Comparison of ENCODE assay signal across 8 cellular contexts in the genomic region with DNA sequence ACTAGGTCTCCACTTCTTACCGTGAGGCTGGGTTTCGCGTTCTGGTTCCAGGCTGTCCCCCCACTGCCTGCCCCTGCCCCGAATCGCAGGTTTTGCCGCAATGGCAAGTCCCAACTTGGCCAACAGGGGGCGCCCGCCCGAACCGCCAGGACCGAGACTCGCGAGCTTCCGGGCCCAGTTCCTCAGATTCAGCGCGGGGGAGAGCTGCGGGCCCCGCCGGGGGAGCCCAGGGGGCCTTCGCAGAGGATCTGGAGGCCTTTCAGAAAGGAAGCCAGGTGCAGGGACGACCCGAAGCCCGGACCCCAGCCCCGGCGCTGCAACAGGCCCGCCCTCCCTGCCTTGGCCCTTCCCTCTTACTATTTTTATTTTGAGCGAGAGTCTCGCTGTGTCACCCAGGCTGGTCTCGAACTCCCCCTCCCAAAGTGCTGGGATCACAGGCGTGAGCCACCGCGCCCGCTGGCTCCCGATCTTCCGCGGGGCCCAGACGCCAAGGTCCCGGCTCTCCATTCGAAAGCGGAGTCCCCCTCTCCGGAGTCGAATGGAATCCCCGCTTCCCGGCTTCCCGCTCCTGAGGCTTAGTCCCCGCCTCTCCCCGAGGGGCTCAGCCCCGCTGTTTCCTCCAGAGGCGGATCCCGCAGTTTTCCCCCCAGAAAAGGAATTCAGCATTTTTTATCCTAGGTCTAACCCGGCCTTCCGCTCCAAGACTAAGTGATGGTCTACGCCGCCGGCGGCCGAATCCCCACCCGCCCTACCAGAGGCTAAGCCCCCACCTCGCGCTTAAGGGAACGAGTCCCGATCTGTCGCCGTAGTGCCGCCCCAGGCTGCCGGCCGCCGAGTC. TPM values are rescaled to one million over a fixed set of nuclear protein-coding genes. Genes with fewer than 3 reads are reported as not detected.
DNase-seq lines count a peak whose midpoint lies in the region; ATAC-seq and TF ChIP-seq lines count a peak whose summit lies in the region.

No MANE protein-coding gene starts in this region.

- peak; percentile 84 to 96 (median 90) for DNase-seq in CD4-positive, alpha-beta T cell
- DNase-seq in Jurkat, Clone E6-1 (ENCODE audit: low read depth, low spot score): peak; percentile 53
- DNase-seq in Panc1 (ENCODE audit: low read depth, low spot score) (no peak), fibroblast of peridontal ligament (ENCODE audit: extremely low read depth) (peak; percentile 72), natural killer cell (peak; percentile 90)
- peak; percentile 70 to 94 (median 88) for DNase-seq in stimulated activated naive CD4-positive, alpha-beta T cell (lab: John Stamatoyannopoulos, UW)

- H3K27ac ChIP-seq in CD4-positive, alpha-beta T cell (ENCODE audit: low read depth, low read length): peak overlapping the region; percentile 23
- peak overlapping the region; percentile 80 for H3K27ac ChIP-seq in Panc1 (ENCODE audit: low read length)

- H3K4me1 ChIP-seq in Panc1 (ENCODE audit: control insufficient read depth, insufficient read depth, low read length): no peaks in the 10 kb centered on the region

- BruUV-seq in Panc1 (replicated peaks; lab: Mats Ljungman, UMichigan): TSS peak; percentile 69

- CTCF ChIA-PET in CD4-positive, alpha-beta T cell (lab: Charles Lee): interaction anchor here (0.7 to 2.3 kb wide), 16 partner anchors 10 to 348 kb away, joined by 3 to 23 read pairs (median 3); partner anchors contain the start of genes IDH3B, NOP56, PTPRA and SNRPB
- CTCF ChIA-PET in Panc1 (lab: Charles Lee): interaction anchor here (0.5 to 0.8 kb wide), 3 partner anchors 10 to 317 kb away, joined by 4 to 5 read pairs (median 4); no protein-coding TSS in a partner anchor

- H3K36me3 ChIP-seq in Panc1 (ENCODE audit: control insufficient read depth, insufficient read depth, low read length): no peaks in the 10 kb centered on the region

- no peaks in the 10 kb centered on the region for H3K9me3 ChIP-seq in CD4-positive, alpha-beta T cell (ENCODE audit: control insufficient read depth, low read length)
- H3K9me3 ChIP-seq in Panc1 (ENCODE audit: control insufficient read depth, insufficient read depth, low read depth, low read length): no peaks in the 10 kb centered on the region

- peak overlapping the region; percentile 91 for H3K4me3 Mint-ChIP-seq in CD4-positive, alpha-beta T cell
- H3K4me3 Mint-ChIP-seq in activated T-helper 17 cell treated with anti-CD3 and anti-CD28 coated beads, Interleukin-2, amount 50 U/mL, for 72 hours: peak overlapping the region; percentile 81
- H3K4me3 Mint-ChIP-seq in natural killer cell: peak overlapping the region; percentile 92

- in situ Hi-C loops in Panc1 (cut with HindIII; ENCODE audit: low pct_unique_long_range_greater_than_20kb, low sequenced_read_pairs): no loop called here

- peaks cover 15% of the 10 kb centered on the region for H3K4me1 Mint-ChIP-seq in CD4-positive, alpha-beta T cell (ENCODE audit: low read depth)
- no peaks in the 10 kb centered on the region for H3K4me1 Mint-ChIP-seq in activated T-helper 17 cell treated with anti-CD3 and anti-CD28 coated beads, Interleukin-2, amount 50 U/mL, for 72 hours
- peaks cover 9 to 29% of the 10 kb centered on the region in 2 donors for H3K4me1 Mint-ChIP-seq in natural killer cell

- TF ChIP-seq CTCF in CD4-positive, alpha-beta T cell (IDR thresholded peaks at IDR 0.05): peak; percentile 98
- peak; percentile 99 for TF ChIP-seq CTCF in Panc1 (IDR thresholded peaks at IDR 0.05)
- TF ChIP-seq CTCF in natural killer cell (IDR thresholded peaks at IDR 0.05): peak; percentile 97

- H3K36me3 Mint-ChIP-seq in CD4-positive, alpha-beta T cell (ENCODE audit: low read depth): no peaks in the 10 kb centered on the region
- H3K36me3 Mint-ChIP-seq in activated T-helper 17 cell treated with anti-CD3 and anti-CD28 coated beads, Interleukin-2, amount 50 U/mL, for 72 hours (ENCODE audit: low read depth): no peaks in the 10 kb centered on the region
- H3K36me3 Mint-ChIP-seq in natural killer cell: no peaks in the 10 kb centered on the region

- H3K4me3 ChIP-seq in Jurkat, Clone E6-1 (ENCODE audit: low read length): peak overlapping the region; percentile 61
- H3K4me3 ChIP-seq in Panc1 (ENCODE audit: low read depth in 2 of 2, low read length in 2 of 2): peak overlapping the region; percentile 83 to 92

- H3K27me3 Mint-ChIP-seq in CD4-positive, alpha-beta T cell: no peaks in the 10 kb centered on the region
- no peaks in the 10 kb centered on the region for H3K27me3 Mint-ChIP-seq in activated T-helper 17 cell treated with anti-CD3 and anti-CD28 coated beads, Interleukin-2, amount 50 U/mL, for 72 hours
- H3K27me3 Mint-ChIP-seq in natural killer cell (ENCODE audit: low read depth in 2 of 2): no peaks in the 10 kb centered on the region

- peak; percentile 82 for ATAC-seq in CD4-positive, alpha-beta T cell (ENCODE audit: poor library complexity)
- ATAC-seq in GM19397 (IDR thresholded peaks at IDR 0.05; ENCODE audit: unreplicated experiment): peak; percentile 71
- ATAC-seq in Panc1: peak; percentile 90
- ATAC-seq in activated T-helper 17 cell treated with anti-CD3 and anti-CD28 coated beads, Interleukin-2, amount 50 U/mL, for 72 hours (replicated peaks): peak; percentile 71
- ATAC-seq in natural killer cell: peak; percentile 86 to 92 (median 91)

- POLR2A ChIA-PET in CD4-positive, alpha-beta T cell (lab: Charles Lee): interaction anchor here (0.9 to 2.0 kb wide), 8 partner anchors 9 to 316 kb away, joined by 3 to 20 read pairs (median 6); partner anchors contain the start of genes IDH3B, NOP56, PCED1A and SNRPB
- POLR2A ChIA-PET in Panc1 (lab: Charles Lee): interaction anchor here (0.6 to 0.7 kb wide), 2 partner anchors 140 to 309 kb away, joined by 11 read pairs; no protein-coding TSS in a partner anchor

- H3K27ac Mint-ChIP-seq in CD4-positive, alpha-beta T cell: peak overlapping the region; percentile 37
- peak overlapping the region; percentile 84 for H3K27ac Mint-ChIP-seq in activated T-helper 17 cell treated with anti-CD3 and anti-CD28 coated beads, Interleukin-2, amount 50 U/mL, for 72 hours
- peak overlapping the region; percentile 18 to 91 for H3K27ac Mint-ChIP-seq in natural killer cell

- H3K9me3 Mint-ChIP-seq in CD4-positive, alpha-beta T cell: no peaks in the 10 kb centered on the region
- H3K9me3 Mint-ChIP-seq in activated T-helper 17 cell treated with anti-CD3 and anti-CD28 coated beads, Interleukin-2, amount 50 U/mL, for 72 hours: no peaks in the 10 kb centered on the region
- no peaks in the 10 kb centered on the region for H3K9me3 Mint-ChIP-seq in natural killer cell

- intact Hi-C loops in CD4-positive, alpha-beta T cell (cut with DNase I, micrococcal nuclease): loop anchor here (1.0 to 10.0 kb wide), 11 partner anchors 16 to 477 kb away; partner anchors contain the start of genes ZNF343 (in 2 of the 2), IDH3B (in 1 of the 2), NOP56 (in 1 of the 2) and PTPRA (in 1 of the 2)
- intact Hi-C loops in Panc1 (cut with micrococcal nuclease; ENCODE audit: unreplicated experiment) (loop anchor here (2.0 kb wide), 1 partner anchor 122 kb away; no protein-coding TSS in a partner anchor), natural killer cell (cut with micrococcal nuclease) (loop anchor here (2.0 kb wide), 1 partner anchor 122 kb away; no protein-coding TSS in a partner anchor)

- no peaks in the 10 kb centered on the region for H3K27me3 ChIP-seq in CD4-positive, alpha-beta T cell (ENCODE audit: control insufficient read depth, insufficient read depth, low read length)
- peaks cover 2% of the 10 kb centered on the region; the same call in 1 of the 2 replicates for H3K27me3 ChIP-seq in Panc1 (ENCODE audit: control insufficient read depth, insufficient read depth, low read length)

RNA-seq across cellular contexts. Expression of gene TMC2, which starts 11.7 kb away (rescaled TPM):
- not detected for total RNA-seq in CD4-positive, alpha-beta T cell
- polyA plus RNA-seq in Jurkat, Clone E6-1 (2012; ENCODE audit: insufficient read depth, insufficient read length): not detected
- total RNA-seq in Panc1 (2021; ENCODE audit: unreplicated experiment) (not detected), natural killer cell (1 to 10 TPM in 1 of 3 donors, under 1 TPM in 1, not detected in 1; 0.94 to 1.3 TPM)
- not detected for polyA plus RNA-seq in Panc1 (2012; ENCODE audit: insufficient read length)
- not detected for total RNA-seq in activated T-helper 17 cell treated with anti-CD3 and anti-CD28 coated beads, Interleukin-2, amount 50 U/mL, for 72 hours

RNA-seq across cellular contexts. Expression of gene ZNF343, which starts 15.9 kb away (rescaled TPM):
- total RNA-seq in CD4-positive, alpha-beta T cell: 1 to 10 TPM; 5.0 to 5.1 TPM
- polyA plus RNA-seq in Jurkat, Clone E6-1 (2012; ENCODE audit: insufficient read depth, insufficient read length): 8.9 TPM
- 13.4 TPM for total RNA-seq in Panc1 (2021; ENCODE audit: unreplicated experiment)
- polyA plus RNA-seq in Panc1 (2012; ENCODE audit: insufficient read length): 4.7 TPM
- total RNA-seq in activated T-helper 17 cell treated with anti-CD3 and anti-CD28 coated beads, Interleukin-2, amount 50 U/mL, for 72 hours: 10 to 100 TPM in 1 of 2 donors, 1 to 10 TPM in 1; 8.0 to 10.1 TPM
- 10 to 100 TPM in 1 of 3 donors, 1 to 10 TPM in 2; 8.1 to 12.3 (median 8.6) TPM for total RNA-seq in natural killer cell

RNA-seq across cellular contexts. Expression of gene SNRPB, which starts 54.1 kb away (rescaled TPM):
- total RNA-seq in CD4-positive, alpha-beta T cell: 100 to 1,000 TPM; 146 to 147 TPM
- polyA plus RNA-seq in Jurkat, Clone E6-1 (2012; ENCODE audit: insufficient read depth, insufficient read length): 548 TPM
- total RNA-seq in Panc1 (2021; ENCODE audit: unreplicated experiment): 393 TPM
- 285 TPM for polyA plus RNA-seq in Panc1 (2012; ENCODE audit: insufficient read length)
- 100 to 1,000 TPM; 329 to 489 TPM for total RNA-seq in activated T-helper 17 cell treated with anti-CD3 and anti-CD28 coated beads, Interleukin-2, amount 50 U/mL, for 72 hours
- 100 to 1,000 TPM; 160 to 174 (median 162) TPM for total RNA-seq in natural killer cell
